Comparison of ENCODE assay signal across 8 cellular contexts in the genomic region with DNA sequence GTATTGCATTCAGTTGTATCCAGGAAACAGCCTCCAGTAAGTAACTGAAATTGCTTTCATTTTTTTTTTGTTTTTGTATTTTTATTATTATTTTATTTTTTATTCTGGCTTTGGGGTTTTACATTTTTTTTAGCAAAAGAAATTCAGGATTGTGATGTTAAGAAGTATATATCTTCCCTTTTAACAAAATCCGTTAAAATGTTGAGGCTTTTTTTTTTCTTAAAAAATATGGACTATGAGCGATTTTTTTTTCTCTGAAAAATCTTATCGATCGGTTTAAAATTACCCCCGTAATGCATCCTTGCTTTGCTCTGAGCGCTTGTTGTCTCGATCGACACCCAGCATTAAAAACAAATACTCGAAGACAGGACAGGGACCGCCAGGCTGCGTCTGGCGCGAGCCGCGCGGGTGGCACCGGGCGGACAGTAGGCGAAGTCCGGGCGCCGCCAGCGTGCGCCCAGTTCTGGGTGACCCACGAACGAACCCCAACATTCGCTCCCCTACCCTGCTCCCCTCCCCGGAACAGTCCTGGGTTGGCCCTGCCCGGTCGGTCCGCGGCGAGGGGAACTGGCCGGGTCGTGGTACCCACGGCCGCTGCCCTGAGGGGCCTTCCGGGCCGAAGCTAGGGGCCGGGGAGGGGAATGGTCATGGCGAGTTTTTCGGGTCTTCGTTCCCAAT. TPM values are rescaled to one million over a fixed set of nuclear protein-coding genes. Genes with fewer than 3 reads are reported as not detected.
DNase-seq lines count a peak whose midpoint lies in the region; ATAC-seq and TF ChIP-seq lines count a peak whose summit lies in the region.

No MANE protein-coding gene starts in this region.

- H3K4me1 Mint-ChIP-seq in natural killer cell, result peaks cover 29 to 39% of the 10 kb centered on the region in 2 donors
- H3K4me1 Mint-ChIP-seq in naive thymus-derived CD8-positive, alpha-beta T cell, result peaks cover 13 to 39% (median 28%) of the 10 kb centered on the region in 4 donors

- H3K4me3 Mint-ChIP-seq in natural killer cell, result peak overlapping the region; percentile 94
- peak overlapping the region in 3 of 10 donors; percentile 47 to 85 (median 81) for H3K4me3 Mint-ChIP-seq in naive thymus-derived CD8-positive, alpha-beta T cell

- H3F3A ChIP-seq in Loucy (ENCODE audit: low read depth), result peaks cover 5% of the 10 kb centered on the region

- intact Hi-C loops in natural killer cell (cut with micrococcal nuclease), result loop anchor here (1.0 to 5.0 kb wide), 3 partner anchors 49 to 1593 kb away; a partner anchor contains a TSS

- H3K27me3 Mint-ChIP-seq in natural killer cell (ENCODE audit: low read depth in 2 of 2), result peaks cover 0 to 43% of the 10 kb centered on the region in 2 donors
- H3K27me3 Mint-ChIP-seq in naive thymus-derived CD8-positive, alpha-beta T cell, result peaks cover 28 to 64% (median 43%) of the 10 kb centered on the region in 5 donors

- peak overlapping the region; percentile 97 for H3K27ac ChIP-seq in BLaER1
- peak overlapping the region; percentile 97 to 99 for H3K27ac ChIP-seq in coronary artery

- H3K9me3 Mint-ChIP-seq in natural killer cell, result no peaks in the 10 kb centered on the region
- peaks cover 0 to 2% (median 0%) of the 10 kb centered on the region in 9 donors for H3K9me3 Mint-ChIP-seq in naive thymus-derived CD8-positive, alpha-beta T cell

- TF ChIP-seq CTCF in Loucy (conservative IDR thresholded peaks at IDR 0.05; ENCODE audit: low read length) (no peak), coronary artery (IDR thresholded peaks at IDR 0.05) (no peak), natural killer cell (IDR thresholded peaks at IDR 0.05) (no peak)

- no peak overlapping the region for H2AFZ ChIP-seq in Loucy (ENCODE audit: low read length)

- H3K79me2 ChIP-seq in Loucy (ENCODE audit: insufficient read depth, low read length), result peaks cover 89% of the 10 kb centered on the region

- ATAC-seq in natural killer cell, result no peak
- no peak for ATAC-seq in naive thymus-derived CD8-positive, alpha-beta T cell
- ATAC-seq in GM21723 (IDR thresholded peaks at IDR 0.05; ENCODE audit: unreplicated experiment), result no peak

- peak overlapping the region; percentile 86 to 92 for H3K27ac Mint-ChIP-seq in natural killer cell
- H3K27ac Mint-ChIP-seq in naive thymus-derived CD8-positive, alpha-beta T cell, result peak overlapping the region in 1 of 10 donors; percentile 76

- H3K9ac ChIP-seq in BLaER1, result peak overlapping the region; percentile 100
- H3K9ac ChIP-seq in Loucy (ENCODE audit: low read depth, low read length, poor library complexity, severe bottlenecking), result peak overlapping the region; percentile 98

- H3K36me3 Mint-ChIP-seq in natural killer cell, result no peaks in the 10 kb centered on the region
- H3K36me3 Mint-ChIP-seq in naive thymus-derived CD8-positive, alpha-beta T cell, result peaks cover 0 to 5% (median 0%) of the 10 kb centered on the region in 3 donors

- H3K4me1 ChIP-seq in BLaER1 (peaks cover 31% of the 10 kb centered on the region), Loucy (ENCODE audit: insufficient read depth, low read length, poor library complexity, severe bottlenecking) (peaks cover 32% of the 10 kb centered on the region)

- H3K36me3 ChIP-seq in BLaER1 (peaks cover 33% of the 10 kb centered on the region), Loucy (ENCODE audit: insufficient read depth, low read length) (no peaks in the 10 kb centered on the region)

- peak overlapping the region; percentile 98 for H3K4me2 ChIP-seq in BLaER1
- H3K4me2 ChIP-seq in Loucy (ENCODE audit: low read depth, low read length, poor library complexity, severe bottlenecking), result peak overlapping the region; percentile 95

- H3K27me3 ChIP-seq in BLaER1, result peaks cover under 1% of the 10 kb centered on the region
- peaks cover 8% of the 10 kb centered on the region for H3K27me3 ChIP-seq in Loucy (ENCODE audit: insufficient read depth, low read length, poor library complexity, severe bottlenecking)

- H3K9me3 ChIP-seq in BLaER1 (no peaks in the 10 kb centered on the region), Loucy (ENCODE audit: insufficient read depth, low read depth, low read length) (no peaks in the 10 kb centered on the region)

- H3K9me2 ChIP-seq in Loucy (replicated peaks; ENCODE audit: low read depth, low read length), result no peaks in the 10 kb centered on the region

- POLR2A ChIA-PET in naive thymus-derived CD8-positive, alpha-beta T cell (lab: Charles Lee), result interaction anchor here (0.6 to 1.4 kb wide), 4 partner anchors 16 to 272 kb away, joined by 3 to 8 read pairs (median 4); no protein-coding TSS in a partner anchor

- peaks cover 56% of the 10 kb centered on the region for H4K20me1 ChIP-seq in BLaER1
- H4K20me1 ChIP-seq in Loucy (ENCODE audit: insufficient read depth, low read length, poor library complexity, severe bottlenecking), result peaks cover 28% of the 10 kb centered on the region

- H3K4me3 ChIP-seq in BLaER1 (peak overlapping the region; percentile 91), Loucy (ENCODE audit: low read length, poor library complexity, severe bottlenecking) (peak overlapping the region; percentile 80), coronary artery (peak overlapping the region; percentile 97)

- no peak for DNase-seq in coronary artery (ENCODE audit: low spot score)
- DNase-seq in natural killer cell, result no peak
- DNase-seq in naive thymus-derived CD8-positive, alpha-beta T cell, result no peak
- no peak for DNase-seq in NCI-H82 treated with DMSO at 0.1 percent for 48 hours (lab: John Stamatoyannopoulos, UW; ENCODE audit: unreplicated experiment)
- no peak for DNase-seq in NCI-H2107 treated with DMSO at 0.1 percent for 48 hours (lab: John Stamatoyannopoulos, UW; ENCODE audit: unreplicated experiment)

RNA-seq across cellular contexts. Expression of a gene that starts 0.5 kb away (rescaled TPM):
- 10 to 100 TPM in 1 of 3 donors, 1 to 10 TPM in 2; 2.9 to 17.3 (median 5.7) TPM for total RNA-seq in natural killer cell
- not detected for total RNA-seq in naive thymus-derived CD8-positive, alpha-beta T cell
- polyA plus RNA-seq in naive thymus-derived CD8-positive, alpha-beta T cell, result not detected
